8 cellular contexts compared by ENCODE assay signal in the genomic region with DNA sequence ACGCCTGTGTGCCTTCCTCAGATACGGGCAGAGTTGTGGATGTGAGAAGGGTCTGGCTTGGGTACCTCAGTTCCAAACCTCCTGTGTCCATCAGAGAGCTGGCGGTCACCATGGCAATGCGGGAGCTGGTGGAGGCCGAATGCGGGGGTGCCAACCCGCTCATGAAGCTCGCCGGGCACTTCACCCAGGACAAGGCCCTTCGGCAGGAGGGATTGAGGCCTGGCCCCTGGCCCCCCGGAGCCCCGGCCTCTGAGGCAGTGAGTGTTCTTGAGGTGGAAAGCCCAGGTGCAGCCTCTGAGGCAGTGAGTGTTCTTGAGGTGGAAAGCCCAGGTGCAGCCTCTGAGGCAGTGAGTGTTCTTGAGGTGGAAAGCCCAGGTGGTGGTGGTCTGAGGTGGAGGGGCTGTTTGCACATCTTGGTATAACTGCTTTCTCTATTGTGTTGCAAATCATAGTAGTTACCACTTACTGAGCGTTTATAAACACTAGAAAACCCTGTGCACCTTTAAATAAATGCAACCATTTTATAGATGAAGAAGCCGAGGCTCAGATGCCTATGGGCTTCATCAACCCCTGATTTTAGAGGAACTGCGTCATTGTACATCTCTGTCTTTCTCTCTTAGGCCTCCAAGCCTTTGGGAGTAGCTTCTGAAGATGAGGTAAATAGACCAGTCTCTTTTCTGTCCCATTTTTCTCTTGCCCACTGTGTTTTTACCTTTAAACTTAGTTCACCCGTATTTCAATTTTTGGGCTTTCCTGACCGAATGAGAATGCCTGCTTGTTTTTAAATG. TPM values are rescaled to one million over a fixed set of nuclear protein-coding genes. Genes with fewer than 3 reads are reported as not detected.
A peak's percentile ranks its signal among the peaks of the same experiment; 100 is the strongest.
DNase-seq lines count a peak whose midpoint lies in the region; ATAC-seq lines count a peak whose summit lies in the region.

No MANE protein-coding gene starts in this region.

- no peak for ATAC-seq in activated naive CD8-positive, alpha-beta T cell treated with anti-CD3 and anti-CD28 coated beads, Interleukin-2, amount 10 ng/mL, durations not matched to agents 7 days and 5 days (ENCODE audit: low read depth)
- ATAC-seq in left ventricle myocardium superior (peak; percentile 8), GM19397 (IDR thresholded peaks at IDR 0.05; ENCODE audit: unreplicated experiment) (no peak)

- H3K9me3 Mint-ChIP-seq in activated naive CD8-positive, alpha-beta T cell treated with anti-CD3 and anti-CD28 coated beads, Interleukin-2, amount 10 ng/mL, durations not matched to agents 7 days and 5 days: no peaks in the 10 kb centered on the region

- POLR2A ChIA-PET in activated naive CD8-positive, alpha-beta T cell treated with anti-CD3 and anti-CD28 coated beads, Interleukin-2, amount 10 ng/mL, durations not matched to agents 7 days and 5 days (lab: Charles Lee): interaction anchor here (0.5 kb wide), 1 partner anchor 218 kb away, joined by 4 read pairs; no protein-coding TSS in a partner anchor

- peak overlapping the region; percentile 50 for H3K27ac Mint-ChIP-seq in activated naive CD8-positive, alpha-beta T cell treated with anti-CD3 and anti-CD28 coated beads, Interleukin-2, amount 10 ng/mL, durations not matched to agents 7 days and 5 days

- H3K36me3 Mint-ChIP-seq in activated naive CD8-positive, alpha-beta T cell treated with anti-CD3 and anti-CD28 coated beads, Interleukin-2, amount 10 ng/mL, durations not matched to agents 7 days and 5 days: peaks cover 16% of the 10 kb centered on the region

- intact Hi-C loops in left ventricle myocardium superior (cut with micrococcal nuclease): no loop called here
- intact Hi-C loops in posterior cingulate gyrus (cut with DNase I): loop anchor here (5.0 kb wide), 1 partner anchor 58 kb away; a partner anchor contains a TSS

- DNase-seq in NCI-H1417 (lab: John Stamatoyannopoulos, UW) (peak; percentile 48 to 81 (median 79)), NCI-H1417 treated with DMSO at 0.1 percent for 48 hours (lab: John Stamatoyannopoulos, UW) (no peak), NCI-H1105 (lab: John Stamatoyannopoulos, UW) (peak; percentile 21), left ventricle myocardium superior (peak; percentile 49), posterior cingulate gyrus (peak in 9 of 10 donors; percentile 30 to 94 (median 49)), SHP77 treated with DMSO at 0.1 percent for 48 hours (lab: John Stamatoyannopoulos, UW) (no peak)
- DNase-seq in activated naive CD8-positive, alpha-beta T cell treated with anti-CD3 and anti-CD28 coated beads, Interleukin-2, amount 10 ng/mL, durations not matched to agents 7 days and 5 days: peak; percentile 45

- no peaks in the 10 kb centered on the region for H3K27me3 Mint-ChIP-seq in activated naive CD8-positive, alpha-beta T cell treated with anti-CD3 and anti-CD28 coated beads, Interleukin-2, amount 10 ng/mL, durations not matched to agents 7 days and 5 days

- peak overlapping the region; percentile 79 for H3K4me3 Mint-ChIP-seq in activated naive CD8-positive, alpha-beta T cell treated with anti-CD3 and anti-CD28 coated beads, Interleukin-2, amount 10 ng/mL, durations not matched to agents 7 days and 5 days

- H3K4me1 Mint-ChIP-seq in activated naive CD8-positive, alpha-beta T cell treated with anti-CD3 and anti-CD28 coated beads, Interleukin-2, amount 10 ng/mL, durations not matched to agents 7 days and 5 days: peaks cover 28% of the 10 kb centered on the region

RNA-seq across cellular contexts. Expression of a gene that starts 1.0 kb away (rescaled TPM):
- total RNA-seq in activated naive CD8-positive, alpha-beta T cell treated with anti-CD3 and anti-CD28 coated beads, Interleukin-2, amount 10 ng/mL, durations not matched to agents 7 days and 5 days: 10 to 100 TPM; 21.1 to 23.0 TPM
- total RNA-seq in left ventricle myocardium superior: 37.1 TPM

Comparison
In these comparisons a context has a peak if more than half of its experiments do, and no peak if none do; other contexts are left out.
1. DNase-seq: peak in NCI-H1417 (3 of 3), NCI-H1105 (single experiment), activated naive CD8-positive, alpha-beta T cell treated with anti-CD3 and anti-CD28 coated beads, Interleukin-2, amount 10 ng/mL, durations not matched to agents 7 days and 5 days (single experiment), left ventricle myocardium superior (single experiment) and posterior cingulate gyrus (9 of 10); none in NCI-H1417 treated with DMSO at 0.1 percent for 48 hours (single experiment) and SHP77 treated with DMSO at 0.1 percent for 48 hours (single experiment).